Comparison of ENCODE assay signal across 9 cellular contexts in genomic region chr11:124674571-124674970, GRCh38. TPM values are rescaled to one million over a fixed set of nuclear protein-coding genes. Genes with fewer than 3 reads are reported as not detected.
DNase-seq lines count a peak whose midpoint lies in the region; ATAC-seq and TF ChIP-seq lines count a peak whose summit lies in the region.
"Had no signal": no experiment of that assay in that cellular context is flagged by ENCODE, and none has a peak within 500 bp of the region (broad histone marks: within the 10 kb centered on the region; RNA-seq: fewer than 3 reads in every experiment).

No MANE protein-coding gene starts in this region.

- peaks cover 30% of the 10 kb centered on the region for H3K4me1 Mint-ChIP-seq in activated CD4-positive, alpha-beta T cell treated with anti-CD3 and anti-CD28 coated beads for 36 hours
- H3K4me1 Mint-ChIP-seq in activated CD8-positive, alpha-beta T cell treated with anti-CD3 and anti-CD28 coated beads, Interleukin-2, amount 10 ng/mL, durations not matched to agents 7 days and 5 days (ENCODE audit: low read depth) = peaks cover 34% of the 10 kb centered on the region

- 86 to 93% (median 92%) methylated on average over 5 of the region's 5 CpGs for WGBS in stomach, 5 donors

- H3K36me3 Mint-ChIP-seq in activated CD4-positive, alpha-beta T cell treated with anti-CD3 and anti-CD28 coated beads for 36 hours (ENCODE audit: low read depth) = no peaks in the 10 kb centered on the region
- H3K36me3 Mint-ChIP-seq in activated CD8-positive, alpha-beta T cell treated with anti-CD3 and anti-CD28 coated beads, Interleukin-2, amount 10 ng/mL, durations not matched to agents 7 days and 5 days (ENCODE audit: low read depth) = peaks cover 4% of the 10 kb centered on the region

- peak overlapping the region; percentile 81; the same call in 1 of the 2 replicates for H3K4me3 ChIP-seq in iPS-18c (ENCODE audit: insufficient read depth, low read depth, low read length)
- peak overlapping the region; percentile 69 to 75 (median 71) for H3K4me3 ChIP-seq in stomach

- H3K4me3 Mint-ChIP-seq in activated CD4-positive, alpha-beta T cell treated with anti-CD3 and anti-CD28 coated beads for 36 hours = peak overlapping the region; percentile 84
- H3K4me3 Mint-ChIP-seq in activated CD8-positive, alpha-beta T cell treated with anti-CD3 and anti-CD28 coated beads, Interleukin-2, amount 10 ng/mL, durations not matched to agents 7 days and 5 days = peak overlapping the region; percentile 86

- TF ChIP-seq POLR2A in stomach (IDR thresholded peaks at IDR 0.05) = no peak

- H3K27ac Mint-ChIP-seq in activated CD4-positive, alpha-beta T cell treated with anti-CD3 and anti-CD28 coated beads for 36 hours = peak overlapping the region; percentile 86
- peak overlapping the region; percentile 89 for H3K27ac Mint-ChIP-seq in activated CD8-positive, alpha-beta T cell treated with anti-CD3 and anti-CD28 coated beads, Interleukin-2, amount 10 ng/mL, durations not matched to agents 7 days and 5 days

- no peaks in the 10 kb centered on the region for H3K27me3 Mint-ChIP-seq in activated CD4-positive, alpha-beta T cell treated with anti-CD3 and anti-CD28 coated beads for 36 hours
- peaks cover 2% of the 10 kb centered on the region for H3K27me3 Mint-ChIP-seq in activated CD8-positive, alpha-beta T cell treated with anti-CD3 and anti-CD28 coated beads, Interleukin-2, amount 10 ng/mL, durations not matched to agents 7 days and 5 days (ENCODE audit: low read depth)

- H3K9me3 ChIP-seq in iPS-18c (ENCODE audit: control insufficient read depth, insufficient read depth, low read length) = no peaks in the 10 kb centered on the region
- H3K9me3 ChIP-seq in stomach = no peaks in the 10 kb centered on the region
- H3K9me3 ChIP-seq: Peyer's patch had no signal

- no peak for TF ChIP-seq EP300 in stomach (IDR thresholded peaks at IDR 0.05)

- no peaks in the 10 kb centered on the region for H3K36me3 ChIP-seq in stomach
- H3K36me3 ChIP-seq: Peyer's patch had no signal

- DNase-seq in activated CD4-positive, alpha-beta T cell treated with anti-CD3 and anti-CD28 coated beads for 36 hours = no peak
- DNase-seq in activated CD4-positive, alpha-beta T cell treated with anti-CD3 and anti-CD28 coated beads, Interleukin-2, amount 50 U/mL, for 4 hours = no peak
- DNase-seq in activated CD8-positive, alpha-beta T cell treated with anti-CD3 and anti-CD28 coated beads, Interleukin-2, amount 10 ng/mL, durations not matched to agents 7 days and 5 days = no peak
- DNase-seq in stomach (no peak), GM19240 (ENCODE audit: insufficient read length, low spot score) (no peak)
- DNase-seq: Peyer's patch had no signal

- H3K4me1 ChIP-seq in stomach = peaks cover 10 to 20% (median 19%) of the 10 kb centered on the region in 4 donors

- H3K27ac ChIP-seq in stomach = peak overlapping the region in 3 of 5 donors; percentile 82 to 91 (median 88)

- no peaks in the 10 kb centered on the region for H3K27me3 ChIP-seq in stomach
- H3K27me3 ChIP-seq: Peyer's patch had no signal

- no peak for TF ChIP-seq CTCF in stomach (IDR thresholded peaks at IDR 0.05)

- CTCF ChIA-PET in activated CD4-positive, alpha-beta T cell treated with anti-CD3 and anti-CD28 coated beads for 36 hours (lab: Charles Lee) = interaction anchor here (1.3 to 1.8 kb wide), 2 partner anchors 64 to 162 kb away, joined by 3 to 6 read pairs; no protein-coding TSS in a partner anchor
- CTCF ChIA-PET in activated CD8-positive, alpha-beta T cell treated with anti-CD3 and anti-CD28 coated beads, Interleukin-2, amount 10 ng/mL, durations not matched to agents 7 days and 5 days (lab: Charles Lee) = interaction anchor here (1.2 to 2.2 kb wide), 5 partner anchors 72 to 192 kb away, joined by 4 to 13 read pairs (median 6); no protein-coding TSS in a partner anchor

- H3K9me3 Mint-ChIP-seq in activated CD4-positive, alpha-beta T cell treated with anti-CD3 and anti-CD28 coated beads for 36 hours (ENCODE audit: low read depth) = no peaks in the 10 kb centered on the region
- H3K9me3 Mint-ChIP-seq in activated CD8-positive, alpha-beta T cell treated with anti-CD3 and anti-CD28 coated beads, Interleukin-2, amount 10 ng/mL, durations not matched to agents 7 days and 5 days (ENCODE audit: insufficient read depth) = no peaks in the 10 kb centered on the region

- POLR2A ChIA-PET in activated CD4-positive, alpha-beta T cell treated with anti-CD3 and anti-CD28 coated beads for 36 hours (lab: Charles Lee) = no interaction called here
- POLR2A ChIA-PET in activated CD8-positive, alpha-beta T cell treated with anti-CD3 and anti-CD28 coated beads, Interleukin-2, amount 10 ng/mL, durations not matched to agents 7 days and 5 days (lab: Charles Lee) = interaction anchor here (0.7 to 1.9 kb wide), 2 partner anchors 52 to 78 kb away, joined by 3 to 6 read pairs; partner anchors contain the start of gene TBRG1

- intact Hi-C loops in activated CD4-positive, alpha-beta T cell treated with anti-CD3 and anti-CD28 coated beads for 36 hours (cut with DNase I, micrococcal nuclease) = loop anchor here (5.0 kb wide), 5 partner anchors 278 to 953 kb away; partner anchors contain the start of genes CCDC15 (in 1 of the 2), CHEK1 (in 1 of the 2), PKNOX2 (in 1 of the 2) and TMEM218 (in 1 of the 2)
- intact Hi-C loops in stomach (cut with DNase I; ENCODE audit: low total_unique reads) = loop anchor here (5.0 to 10.0 kb wide), 2 partner anchors 60 to 88 kb away; partner anchors contain the start of genes ESAM and NRGN

- ATAC-seq in activated CD4-positive, alpha-beta T cell treated with anti-CD3 and anti-CD28 coated beads for 36 hours = no peak
- ATAC-seq in activated CD8-positive, alpha-beta T cell treated with anti-CD3 and anti-CD28 coated beads, Interleukin-2, amount 10 ng/mL, durations not matched to agents 7 days and 5 days = no peak
- ATAC-seq in GM21737 (IDR thresholded peaks at IDR 0.05; ENCODE audit: unreplicated experiment) (no peak), HG03565 (IDR thresholded peaks at IDR 0.05; ENCODE audit: unreplicated experiment) (no peak)

RNA-seq across cellular contexts. Expression of gene SPA17, which starts 0.9 kb away (rescaled TPM):
- 1 to 10 TPM; 3.9 to 4.7 TPM for total RNA-seq in activated CD4-positive, alpha-beta T cell treated with anti-CD3 and anti-CD28 coated beads for 36 hours
- total RNA-seq in activated CD8-positive, alpha-beta T cell treated with anti-CD3 and anti-CD28 coated beads, Interleukin-2, amount 10 ng/mL, durations not matched to agents 7 days and 5 days = 1 to 10 TPM; 2.6 TPM
- 10 to 100 TPM in 1 of 5 donors, 1 to 10 TPM in 2, not detected in 2; 1.8 to 26.8 (median 4.0) TPM for total RNA-seq in stomach
- polyA plus RNA-seq in stomach = 10 to 100 TPM in 2 of 3 donors, 1 to 10 TPM in 1; 8.6 to 14.4 (median 10.7) TPM

RNA-seq across cellular contexts. Expression of gene SIAE, which starts 1.0 kb away (rescaled TPM):
- 10 to 100 TPM in 1 of 2 experiments, 1 to 10 TPM in 1; 9.4 to 12.2 TPM for total RNA-seq in activated CD4-positive, alpha-beta T cell treated with anti-CD3 and anti-CD28 coated beads for 36 hours
- total RNA-seq in activated CD8-positive, alpha-beta T cell treated with anti-CD3 and anti-CD28 coated beads, Interleukin-2, amount 10 ng/mL, durations not matched to agents 7 days and 5 days = 1 to 10 TPM; 4.8 to 5.7 TPM
- total RNA-seq in stomach = 10 to 100 TPM in 3 of 5 donors, 1 to 10 TPM in 2; 1.2 to 22.6 (median 11.0) TPM
- polyA plus RNA-seq in stomach = 10 to 100 TPM in 1 of 3 donors, 1 to 10 TPM in 2; 2.7 to 12.2 (median 9.2) TPM

RNA-seq across cellular contexts. Expression of gene TBRG1, which starts 51.9 kb away (rescaled TPM):
- total RNA-seq in activated CD4-positive, alpha-beta T cell treated with anti-CD3 and anti-CD28 coated beads for 36 hours = 10 to 100 TPM; 29.6 to 40.6 TPM
- 10 to 100 TPM; 36.2 to 41.3 TPM for total RNA-seq in activated CD8-positive, alpha-beta T cell treated with anti-CD3 and anti-CD28 coated beads, Interleukin-2, amount 10 ng/mL, durations not matched to agents 7 days and 5 days
- 100 to 1,000 TPM in 2 of 5 donors, 10 to 100 TPM in 3; 16.9 to 130 (median 68.5) TPM for total RNA-seq in stomach
- 10 to 100 TPM; 21.9 to 30.2 (median 22.3) TPM for polyA plus RNA-seq in stomach
